Comparison of ENCODE assay signal across 20 cellular contexts in genomic region chr4:27006247-27006603, GRCh38.
DNase-seq lines count a peak whose midpoint lies in the region; ATAC-seq and TF ChIP-seq lines count a peak whose summit lies in the region.
"Had no signal": no experiment of that assay in that cellular context is flagged by ENCODE, and none has a peak within 500 bp of the region (broad histone marks: within the 10 kb centered on the region; RNA-seq: fewer than 3 reads in every experiment).

No MANE protein-coding gene starts in this region.

- no peak overlapping the region for H2BK5ac ChIP-seq in mesenchymal stem cell (ENCODE audit: low read depth, low read length, poor library complexity, severe bottlenecking)

- no peak overlapping the region for H3K23ac ChIP-seq in mesenchymal stem cell (ENCODE audit: low read length in 2 of 2)

- peaks cover 2% of the 10 kb centered on the region in 2 donors for H3K36me3 Mint-ChIP-seq in activated T-cell treated with anti-CD3 and anti-CD28 coated beads, Interleukin-2, amount 50 U/mL, for 72 hours (ENCODE audit: insufficient read depth in 2 of 2)
- H3K36me3 Mint-ChIP-seq in activated T-cell treated with anti-CD3 and anti-CD28 coated beads, Interleukin-2, amount 50 U/mL, for 4 hours (ENCODE audit: insufficient read depth), result peaks cover 19% of the 10 kb centered on the region

- H3K27me3 Mint-ChIP-seq in activated T-cell treated with anti-CD3 and anti-CD28 coated beads, Interleukin-2, amount 50 U/mL, for 72 hours (ENCODE audit: low read depth), result no peaks in the 10 kb centered on the region
- no peaks in the 10 kb centered on the region for H3K27me3 Mint-ChIP-seq in activated T-cell treated with anti-CD3 and anti-CD28 coated beads, Interleukin-2, amount 50 U/mL, for 4 hours (ENCODE audit: low read depth)
- H3K27me3 Mint-ChIP-seq: activated B cell treated with CpG ODN at 0.5 μM for 24 hours; activated CD8-positive, alpha-beta memory T cell treated with anti-CD3 and anti-CD28 coated beads, Interleukin-2, amount 10 ng/mL, durations not matched to agents 7 days and 5 days had no signal

- no peak overlapping the region for H3K4ac ChIP-seq in mesenchymal stem cell (ENCODE audit: low read depth in 1 of 2, low read length in 2 of 2)

- no peak for TF ChIP-seq EP300 in suprapubic skin (IDR thresholded peaks at IDR 0.05)

- H3K4me1 ChIP-seq in mesenchymal stem cell (ENCODE audit: control insufficient read depth, insufficient read depth, low read depth, low read length) (no peaks in the 10 kb centered on the region), suprapubic skin (peaks cover 2% of the 10 kb centered on the region)

- peaks cover 3% of the 10 kb centered on the region for H3K79me1 ChIP-seq in mesenchymal stem cell (replicated peaks; ENCODE audit: low read length, poor library complexity, severe bottlenecking)

- H2BK15ac ChIP-seq in mesenchymal stem cell (ENCODE audit: low read depth, poor library complexity, severe bottlenecking), result no peak overlapping the region

- no peak overlapping the region for H2AK5ac ChIP-seq in mesenchymal stem cell (ENCODE audit: low read length, severe bottlenecking)

- H3K27ac Mint-ChIP-seq in activated T-cell treated with anti-CD3 and anti-CD28 coated beads, Interleukin-2, amount 50 U/mL, for 72 hours, result peak overlapping the region; percentile 73
- H3K27ac Mint-ChIP-seq: activated B cell treated with CpG ODN at 0.5 μM for 24 hours; activated CD8-positive, alpha-beta memory T cell treated with anti-CD3 and anti-CD28 coated beads, Interleukin-2, amount 10 ng/mL, durations not matched to agents 7 days and 5 days had no signal

- H3K18ac ChIP-seq in mesenchymal stem cell (ENCODE audit: low read depth in 1 of 2, low read length in 2 of 2), result no peak overlapping the region

- DNase-seq in activated T-cell treated with anti-CD3 and anti-CD28 coated beads, Interleukin-2, amount 50 U/mL, for 72 hours, result no peak
- no peak for DNase-seq in activated T-cell treated with anti-CD3 and anti-CD28 coated beads, Interleukin-2, amount 50 U/mL, for 4 hours
- DNase-seq in mesenchymal stem cell (no peak), suprapubic skin (ENCODE audit: low spot score in 2 of 2) (no peak), NCI-H446 (lab: John Stamatoyannopoulos, UW) (no peak), NCI-H748 (lab: John Stamatoyannopoulos, UW; ENCODE audit: unreplicated experiment) (no peak)
- DNase-seq: activated B cell treated with CpG ODN at 0.5 μM for 24 hours; activated CD8-positive, alpha-beta memory T cell treated with anti-CD3 and anti-CD28 coated beads, Interleukin-2, amount 10 ng/mL, durations not matched to agents 7 days and 5 days; activated naive CD4-positive, alpha-beta T cell treated with anti-CD3 and anti-CD28 coated beads, Interleukin-2, amount 50 U/mL, for 16 hours; GDM1; Kasumi-1; NCI-H187; NCI-H526 treated with DMSO at 0.1 percent for 48 hours; occipital lobe; Peyer's patch; spleen; SW 1271 had no signal

- H3K27me3 ChIP-seq in mesenchymal stem cell (ENCODE audit: control insufficient read depth in 1 of 2, insufficient read depth in 1 of 2, low read length in 2 of 2) (no peaks in the 10 kb centered on the region), suprapubic skin (no peaks in the 10 kb centered on the region)
- H3K27me3 ChIP-seq: Peyer's patch, spleen had no signal

- peak overlapping the region; percentile 78 for H3K9ac ChIP-seq in mesenchymal stem cell (ENCODE audit: low read length)

- no peaks in the 10 kb centered on the region for H3K36me3 ChIP-seq in mesenchymal stem cell (ENCODE audit: control insufficient read depth in 1 of 2, insufficient read depth in 2 of 2, low read depth in 1 of 2, low read length in 2 of 2)
- H3K36me3 ChIP-seq in suprapubic skin, result peaks cover 3% of the 10 kb centered on the region

- H2BK12ac ChIP-seq in mesenchymal stem cell (ENCODE audit: low read length in 2 of 2), result no peak overlapping the region

- WGBS in mesenchymal stem cell, result no CpG with 5 or more reads among the region's 7 CpGs
- 69% methylated on average over 7 of the region's 7 CpGs for WGBS in suprapubic skin

- peaks cover 47% of the 10 kb centered on the region for H3K4me1 Mint-ChIP-seq in activated T-cell treated with anti-CD3 and anti-CD28 coated beads, Interleukin-2, amount 50 U/mL, for 72 hours (ENCODE audit: low read depth)
- H3K4me1 Mint-ChIP-seq in activated T-cell treated with anti-CD3 and anti-CD28 coated beads, Interleukin-2, amount 50 U/mL, for 4 hours (ENCODE audit: low read depth), result peaks cover 51% of the 10 kb centered on the region

- no peak overlapping the region for H3K4me3 ChIP-seq in mesenchymal stem cell (ENCODE audit: insufficient read depth in 1 of 2, low read depth in 1 of 2, low read length in 2 of 2)
- no peak overlapping the region for H3K4me3 ChIP-seq in suprapubic skin
- H3K4me3 ChIP-seq: A549, Peyer's patch, spleen had no signal

- no peak overlapping the region for H4K8ac ChIP-seq in mesenchymal stem cell (ENCODE audit: low read length)

- no peak overlapping the region for H3K4me3 Mint-ChIP-seq in activated T-cell treated with anti-CD3 and anti-CD28 coated beads, Interleukin-2, amount 50 U/mL, for 72 hours
- H3K4me3 Mint-ChIP-seq in activated T-cell treated with anti-CD3 and anti-CD28 coated beads, Interleukin-2, amount 50 U/mL, for 4 hours, result no peak overlapping the region
- H3K4me3 Mint-ChIP-seq: activated B cell treated with CpG ODN at 0.5 μM for 24 hours; activated CD8-positive, alpha-beta memory T cell treated with anti-CD3 and anti-CD28 coated beads, Interleukin-2, amount 10 ng/mL, durations not matched to agents 7 days and 5 days had no signal

- H3K27ac ChIP-seq in VCaP (peak overlapping the region; percentile 72), mesenchymal stem cell (ENCODE audit: low read length, poor library complexity, severe bottlenecking) (no peak overlapping the region), suprapubic skin (peak overlapping the region; percentile 3)
- H3K27ac ChIP-seq: A549, Peyer's patch had no signal

- no peak overlapping the region for H4K91ac ChIP-seq in mesenchymal stem cell (ENCODE audit: low read length)

- H3K9me3 ChIP-seq in mesenchymal stem cell (ENCODE audit: control insufficient read depth, low read length), result no peaks in the 10 kb centered on the region
- H3K9me3 ChIP-seq in suprapubic skin, result no peaks in the 10 kb centered on the region
- H3K9me3 ChIP-seq: A549, Peyer's patch, spleen had no signal

- no peak overlapping the region for H3K4me2 ChIP-seq in mesenchymal stem cell (ENCODE audit: low read length, poor library complexity, severe bottlenecking)

- no peak overlapping the region for H2BK120ac ChIP-seq in mesenchymal stem cell (ENCODE audit: low read depth, low read length)

- no peaks in the 10 kb centered on the region for H3K9me3 Mint-ChIP-seq in activated T-cell treated with anti-CD3 and anti-CD28 coated beads, Interleukin-2, amount 50 U/mL, for 72 hours
- H3K9me3 Mint-ChIP-seq in activated T-cell treated with anti-CD3 and anti-CD28 coated beads, Interleukin-2, amount 50 U/mL, for 4 hours, result no peaks in the 10 kb centered on the region
- H3K9me3 Mint-ChIP-seq: activated B cell treated with CpG ODN at 0.5 μM for 24 hours had no signal

- TF ChIP-seq POLR2A in suprapubic skin (IDR thresholded peaks at IDR 0.05), result no peak

- no peak for ATAC-seq in activated T-cell treated with anti-CD3 and anti-CD28 coated beads, Interleukin-2, amount 50 U/mL, for 72 hours (replicated peaks in 1 of 2)
- no peak for ATAC-seq in activated T-cell treated with anti-CD3 and anti-CD28 coated beads, Interleukin-2, amount 50 U/mL, for 4 hours
- no peak for ATAC-seq in HG02973 (IDR thresholded peaks at IDR 0.05; ENCODE audit: unreplicated experiment)
- ATAC-seq: A549; activated CD8-positive, alpha-beta memory T cell treated with anti-CD3 and anti-CD28 coated beads, Interleukin-2, amount 10 ng/mL, durations not matched to agents 7 days and 5 days had no signal

- H3K14ac ChIP-seq in mesenchymal stem cell (ENCODE audit: low read length in 2 of 2), result no peak overlapping the region

- TF ChIP-seq CTCF in VCaP (conservative IDR thresholded peaks at IDR 0.05) (no peak), suprapubic skin (IDR thresholded peaks at IDR 0.05) (no peak)

- no peak overlapping the region for H2AFZ ChIP-seq in mesenchymal stem cell (ENCODE audit: low read depth, low read length)
